In the genomic region with DNA sequence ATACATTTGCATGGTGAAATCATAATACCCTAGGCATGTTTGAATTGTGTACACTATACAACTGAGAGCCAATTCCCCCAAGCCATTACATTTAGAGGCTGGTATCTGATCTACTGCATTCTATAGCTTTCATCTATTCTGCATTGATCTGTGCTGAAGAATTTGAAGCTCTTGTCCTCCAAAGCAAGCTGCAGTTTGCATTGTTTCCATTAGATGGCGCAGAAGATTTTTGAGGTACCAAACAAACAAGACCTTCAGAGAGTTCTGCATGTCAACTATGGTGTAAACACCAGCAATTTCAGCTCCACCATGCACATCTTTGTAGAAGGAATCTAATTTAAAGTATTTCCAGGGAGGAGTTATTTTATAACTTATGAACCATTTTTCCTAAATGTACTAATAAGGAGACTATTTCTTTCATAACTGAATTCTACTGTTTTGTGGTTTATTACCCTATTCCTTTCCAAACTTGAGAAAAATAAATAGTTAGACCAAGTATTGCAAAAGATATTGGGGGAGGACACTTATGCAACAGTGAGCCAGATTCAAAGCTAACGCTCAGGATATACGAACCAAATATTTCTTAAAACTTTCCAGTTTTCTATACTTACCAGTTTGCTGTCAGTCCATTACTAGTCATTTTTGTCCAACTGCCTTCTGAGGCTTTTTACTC, we compare ENCODE assay signal across 8 cellular contexts.
A peak's percentile ranks its signal among the peaks of the same experiment; 100 is the strongest.
DNase-seq lines count a peak whose midpoint lies in the region; ATAC-seq, FAIRE-seq and TF ChIP-seq lines count a peak whose summit lies in the region.

No MANE protein-coding gene starts in this region.

- peak; percentile 77 for TF ChIP-seq CTCF in Panc1 (IDR thresholded peaks at IDR 0.05)

- peak; percentile 94 for ATAC-seq in GM21515 (IDR thresholded peaks at IDR 0.05; ENCODE audit: unreplicated experiment)
- no peak for ATAC-seq in Panc1
- ATAC-seq in Right ventricle myocardium superior (ENCODE audit: poor library complexity): peak; percentile 75

- H3K4me3 Mint-ChIP-seq in activated naive CD4-positive, alpha-beta T cell treated with anti-CD3 and anti-CD28 coated beads, Interleukin-2, amount 10 ng/mL, durations not matched to agents 7 days and 5 days: no peak overlapping the region

- H3K9me3 Mint-ChIP-seq in activated naive CD4-positive, alpha-beta T cell treated with anti-CD3 and anti-CD28 coated beads, Interleukin-2, amount 10 ng/mL, durations not matched to agents 7 days and 5 days: no peaks in the 10 kb centered on the region

- DNase-seq in HuH-7 (ENCODE audit: low spot score): peak; percentile 64
- peak; percentile 50 for DNase-seq in Panc1 (ENCODE audit: low read depth, low spot score)
- DNase-seq in activated naive CD4-positive, alpha-beta T cell treated with anti-CD3 and anti-CD28 coated beads, Interleukin-2, amount 10 ng/mL, durations not matched to agents 7 days and 5 days: peak; percentile 69
- DNase-seq in Right ventricle myocardium superior: no peak
- peak; percentile 80 for DNase-seq in putamen (ENCODE audit: low spot score)
- DNase-seq in UCSD-AML1 (lab: John Stamatoyannopoulos, UW; ENCODE audit: unreplicated experiment): no peak

- H3K27ac Mint-ChIP-seq in activated naive CD4-positive, alpha-beta T cell treated with anti-CD3 and anti-CD28 coated beads, Interleukin-2, amount 10 ng/mL, durations not matched to agents 7 days and 5 days: no peak overlapping the region

- in situ Hi-C loops in Panc1 (cut with HindIII; ENCODE audit: low pct_unique_long_range_greater_than_20kb, low sequenced_read_pairs): no loop called here

- POLR2A ChIA-PET in Panc1 (lab: Charles Lee): no interaction called here

- no TSS peak for BruUV-seq in Panc1 (replicated peaks; lab: Mats Ljungman, UMichigan)

- H3K4me1 ChIP-seq in Panc1 (ENCODE audit: control insufficient read depth, insufficient read depth, low read length): no peaks in the 10 kb centered on the region

- no peaks in the 10 kb centered on the region for H3K9me3 ChIP-seq in Panc1 (ENCODE audit: control insufficient read depth, insufficient read depth, low read depth, low read length)

- intact Hi-C loops in Panc1 (cut with micrococcal nuclease; ENCODE audit: unreplicated experiment): loop anchor here (10.0 kb wide), 1 partner anchor 832 kb away; no protein-coding TSS in a partner anchor
- intact Hi-C loops in Right ventricle myocardium superior (cut with DNase I): loop anchor here (2.0 kb wide), 1 partner anchor 828 kb away; no protein-coding TSS in a partner anchor

- H3K27ac ChIP-seq in Panc1 (ENCODE audit: low read length): no peak overlapping the region

- peak; percentile 69 for FAIRE-seq in G401.6 (lab: Jason Lieb, UNC)

- no peaks in the 10 kb centered on the region for H3K36me3 ChIP-seq in Panc1 (ENCODE audit: control insufficient read depth, insufficient read depth, low read length)

- no peak overlapping the region for H3K4me3 ChIP-seq in Panc1 (ENCODE audit: low read depth in 2 of 2, low read length in 2 of 2)

- peaks cover 7% of the 10 kb centered on the region for H3K27me3 Mint-ChIP-seq in activated naive CD4-positive, alpha-beta T cell treated with anti-CD3 and anti-CD28 coated beads, Interleukin-2, amount 10 ng/mL, durations not matched to agents 7 days and 5 days

- H3K27me3 ChIP-seq in Panc1 (ENCODE audit: control insufficient read depth, insufficient read depth, low read length): no peaks in the 10 kb centered on the region

- peaks cover 14% of the 10 kb centered on the region for H3K4me1 Mint-ChIP-seq in activated naive CD4-positive, alpha-beta T cell treated with anti-CD3 and anti-CD28 coated beads, Interleukin-2, amount 10 ng/mL, durations not matched to agents 7 days and 5 days

- CTCF ChIA-PET in Panc1 (lab: Charles Lee): no interaction called here
- CTCF ChIA-PET in activated naive CD4-positive, alpha-beta T cell treated with anti-CD3 and anti-CD28 coated beads, Interleukin-2, amount 10 ng/mL, durations not matched to agents 7 days and 5 days (lab: Charles Lee): interaction anchor here (0.7 to 4.2 kb wide), 21 partner anchors 12 to 833 kb away, joined by 3 to 53 read pairs (median 4); no protein-coding TSS in a partner anchor

- peaks cover 2% of the 10 kb centered on the region for H3K36me3 Mint-ChIP-seq in activated naive CD4-positive, alpha-beta T cell treated with anti-CD3 and anti-CD28 coated beads, Interleukin-2, amount 10 ng/mL, durations not matched to agents 7 days and 5 days

Comparison
In these comparisons a context has a peak if more than half of its experiments do, and no peak if none do; other contexts are left out.
1. DNase-seq: peak in HuH-7 (single experiment), Panc1 (single experiment), activated naive CD4-positive, alpha-beta T cell treated with anti-CD3 and anti-CD28 coated beads, Interleukin-2, amount 10 ng/mL, durations not matched to agents 7 days and 5 days (single experiment) and putamen (single experiment); none in Right ventricle myocardium superior (single experiment) and UCSD-AML1 (single experiment).